8 cellular contexts compared by ENCODE assay signal in genomic region chr16:4957420-4957719, GRCh38. TPM values are rescaled to one million over a fixed set of nuclear protein-coding genes. Genes with fewer than 3 reads are reported as not detected.
DNase-seq lines count a peak whose midpoint lies in the region; ATAC-seq and TF ChIP-seq lines count a peak whose summit lies in the region.

No MANE protein-coding gene starts in this region.

- H3K4me3 ChIP-seq in Caco-2 (ENCODE audit: low read depth, low read length) (peak overlapping the region; percentile 45), Peyer's patch (peak overlapping the region; percentile 29 to 62 (median 43)), esophagus (ENCODE audit: low read depth in 1 of 2, low read length in 2 of 2) (peak overlapping the region; percentile 43 to 47), ovary (peak overlapping the region; percentile 40)

- CTCF ChIA-PET in Caco-2 (lab: Charles Lee) = interaction anchor here (0.6 to 1.6 kb wide), 4 partner anchors 79 to 1181 kb away, joined by 3 to 9 read pairs (median 4); partner anchors contain the start of genes ANKS3 and DNAAF8

- peaks cover 5% of the 10 kb centered on the region for H3K36me3 Mint-ChIP-seq in Caco-2 (ENCODE audit: insufficient read depth, unreplicated experiment)

- H3K27me3 ChIP-seq in Caco-2 (replicated peaks; ENCODE audit: control insufficient read depth, insufficient read depth, low read length) = no peaks in the 10 kb centered on the region
- H3K27me3 ChIP-seq in Peyer's patch = no peaks in the 10 kb centered on the region
- no peaks in the 10 kb centered on the region for H3K27me3 ChIP-seq in esophagus (ENCODE audit: control insufficient read depth in 1 of 2, insufficient read depth in 2 of 2, low read length in 2 of 2)
- H3K27me3 ChIP-seq in ovary = no peaks in the 10 kb centered on the region

- H3K27ac ChIP-seq in Peyer's patch = peak overlapping the region; percentile 25 to 81 (median 59)
- peak overlapping the region; percentile 53 to 74 for H3K27ac ChIP-seq in esophagus (ENCODE audit: low read depth in 2 of 2, low read length in 1 of 2)
- H3K27ac ChIP-seq in ovary = peak overlapping the region in 1 of 2 donors; percentile 24

- WGBS in esophagus, 2 donors = 15% methylated on average over 10 of the region's 10 CpGs
- WGBS in ovary, 3 donors = 6 to 16% (median 8%) methylated on average over 10 of the region's 10 CpGs

- ATAC-seq in GM19035 (IDR thresholded peaks at IDR 0.05; ENCODE audit: unreplicated experiment) (no peak), sciatic nerve (no peak), GM21786 (IDR thresholded peaks at IDR 0.05; ENCODE audit: unreplicated experiment) (no peak)

- intact Hi-C loops in Caco-2 (cut with micrococcal nuclease; ENCODE audit: unreplicated experiment) = loop anchor here (2.0 to 5.0 kb wide), 4 partner anchors 39 to 265 kb away; partner anchors contain the start of genes EEF2KMT and NUDT16L1
- intact Hi-C loops in ovary (cut with DNase I) = loop anchor here in 2 of 4 donors (10.0 kb wide), 2 partner anchors 343 to 1793 kb away; partner anchors contain the start of gene UBALD1 (in 1 of the 2)
- intact Hi-C loops in sciatic nerve (cut with DNase I) = loop anchor here (5.0 to 10.0 kb wide), 3 partner anchors 65 to 263 kb away; partner anchors contain the start of gene NUDT16L1

- TF ChIP-seq EP300 in ovary (IDR thresholded peaks at IDR 0.05) = no peak

- peak overlapping the region; percentile 71 for H3K4me3 Mint-ChIP-seq in Caco-2 (ENCODE audit: unreplicated experiment)

- H3K27me3 Mint-ChIP-seq in Caco-2 (ENCODE audit: insufficient read depth, unreplicated experiment) = peaks cover 4% of the 10 kb centered on the region

- H3K4me1 ChIP-seq in Caco-2 = peaks cover 10% of the 10 kb centered on the region
- peaks cover 0 to 15% (median 2%) of the 10 kb centered on the region in 4 donors for H3K4me1 ChIP-seq in Peyer's patch
- peaks cover 3 to 8% of the 10 kb centered on the region in 2 donors for H3K4me1 ChIP-seq in esophagus (ENCODE audit: control insufficient read depth in 2 of 2, insufficient read depth in 2 of 2, low read length in 1 of 2)
- H3K4me1 ChIP-seq in ovary (ENCODE audit: insufficient read depth) = peaks cover 4% of the 10 kb centered on the region

- no peaks in the 10 kb centered on the region for H3K9me3 Mint-ChIP-seq in Caco-2 (ENCODE audit: unreplicated experiment)

- BruUV-seq in Caco-2 (replicated peaks; lab: Mats Ljungman, UMichigan) = no TSS peak

- peak overlapping the region; percentile 2 for H3K27ac Mint-ChIP-seq in Caco-2 (ENCODE audit: unreplicated experiment)

- POLR2A ChIA-PET in Caco-2 (lab: Charles Lee) = no interaction called here

- TF ChIP-seq POLR2A in Peyer's patch (IDR thresholded peaks at IDR 0.05) (no peak), ovary (IDR thresholded peaks at IDR 0.05) (no peak)

- H3K36me3 ChIP-seq in Caco-2 (ENCODE audit: control insufficient read depth, insufficient read depth, low read length) (no peaks in the 10 kb centered on the region), Peyer's patch (no peaks in the 10 kb centered on the region), esophagus (ENCODE audit: control insufficient read depth in 2 of 2, insufficient read depth in 2 of 2, low read length in 1 of 2) (no peaks in the 10 kb centered on the region), ovary (no peaks in the 10 kb centered on the region)

- TF ChIP-seq CTCF in Caco-2 (IDR thresholded peaks at IDR 0.05; ENCODE audit: insufficient read depth in 1 of 2, low read depth in 1 of 2, low read length in 1 of 2, severe bottlenecking in 1 of 2, unreplicated experiment in 1 of 2) (no peak), Peyer's patch (IDR thresholded peaks at IDR 0.05) (no peak), ovary (IDR thresholded peaks at IDR 0.05) (no peak)

- H3K4me1 Mint-ChIP-seq in Caco-2 (ENCODE audit: low read depth, unreplicated experiment) = peaks cover 7% of the 10 kb centered on the region

- H3K9me3 ChIP-seq in Caco-2 (no peaks in the 10 kb centered on the region), Peyer's patch (no peaks in the 10 kb centered on the region), esophagus (ENCODE audit: control insufficient read depth in 2 of 2, insufficient read depth in 1 of 2, low read depth in 1 of 2, low read length in 1 of 2) (no peaks in the 10 kb centered on the region), ovary (no peaks in the 10 kb centered on the region)

- DNase-seq in Caco-2 (no peak), Peyer's patch (no peak), ovary (peak in 1 of 5 donors; percentile 55), NCI-H69 (lab: John Stamatoyannopoulos, UW) (no peak), sciatic nerve (ENCODE audit: low spot score) (no peak)

RNA-seq across cellular contexts. Expression of gene SEC14L5, which starts 0.8 kb away (rescaled TPM):
- total RNA-seq in Caco-2 (2022) = 0.14 and 0.67 TPM in 2 replicates
- 1 to 10 TPM in 2 of 4 donors, under 1 TPM in 2; 0.13 to 2.0 (median 1.1) TPM for total RNA-seq in Peyer's patch
- under 1 TPM; 0.19 to 0.49 TPM for polyA plus RNA-seq in esophagus
- total RNA-seq in ovary = under 1 TPM; 0.11 to 0.87 (median 0.38) TPM
- polyA plus RNA-seq in ovary = 1 to 10 TPM in 1 of 2 donors, under 1 TPM in 1; 0.38 to 1.5 TPM
- total RNA-seq in sciatic nerve = 43.1 TPM

RNA-seq across cellular contexts. Expression of gene PPL, which starts 20.4 kb away (rescaled TPM):
- total RNA-seq in Caco-2 (2022) = 61.5 and 68.1 TPM in 2 replicates
- 10 to 100 TPM; 28.7 to 84.2 (median 53.0) TPM for total RNA-seq in Peyer's patch
- polyA plus RNA-seq in esophagus = 100 to 1,000 TPM; 561 to 739 TPM
- total RNA-seq in ovary = 10 to 100 TPM in 4 of 7 donors, 1 to 10 TPM in 3; 6.9 to 37.8 (median 17.4) TPM
- 1 to 10 TPM; 4.2 to 5.3 TPM for polyA plus RNA-seq in ovary
- 85.1 TPM for total RNA-seq in sciatic nerve

Comparison
In these comparisons a context has a peak if more than half of its experiments do, and no peak if none do; other contexts are left out.
1. RNA of gene SEC14L5, which starts 0.8 kb away (total RNA-seq): 43.1 TPM in sciatic nerve (single experiment); 0.13 to 2.0 TPM in Peyer's patch, 0.11 to 0.87 TPM in ovary and 0.14 to 0.67 TPM in Caco-2; every median in the first group is over 10 times any median in the second.
2. Peak in every context shown above with its lines, with median percentiles within 50 percentile points of each other: H3K4me3 ChIP-seq.